In genomic region chr19:33273881-33274662, GRCh38 we compare ENCODE assay signal across 8 cellular contexts.
DNase-seq lines count a peak whose midpoint lies in the region; ATAC-seq and TF ChIP-seq lines count a peak whose summit lies in the region.

No MANE protein-coding gene starts in this region.

- DNase-seq in AG04449 (ENCODE audit: low read depth, low spot score) (peak; percentile 73), HPDE6-E6E7 (ENCODE audit: extremely low spot score) (peak; percentile 53), head of caudate nucleus (peak in 30 of 42 donors; percentile 26 to 79 (median 54))
- peak; percentile 31 for DNase-seq in activated CD8-positive, alpha-beta memory T cell treated with anti-CD3 and anti-CD28 coated beads, Interleukin-2, amount 50 U/mL, for 4 hours
- peak; percentile 33 for DNase-seq in stimulated activated CD4-positive, alpha-beta T cell treated with anti-CD3 and anti-CD28 coated beads, Interleukin-12 subunit alpha, Interleukin-12 subunit beta, amount 100 ng/mL, for 4 hours

- CTCF ChIA-PET in AG04449 (lab: Yijun Ruan, JAX): interaction anchor here (1.5 kb wide), 1 partner anchor 11 kb away, joined by 4 read pairs; no protein-coding TSS in a partner anchor

- POLR2A ChIA-PET in AG04449 (lab: Yijun Ruan, JAX): no interaction called here

- intact Hi-C loops in head of caudate nucleus (cut with DNase I): no loop called here

- no peak for ATAC-seq in HG03139 (IDR thresholded peaks at IDR 0.05; ENCODE audit: unreplicated experiment)
- no peak for ATAC-seq in HG02588 (IDR thresholded peaks at IDR 0.05; ENCODE audit: unreplicated experiment)
- ATAC-seq in GM19395 (IDR thresholded peaks at IDR 0.05; ENCODE audit: unreplicated experiment): no peak

- TF ChIP-seq CTCF in AG04449 (IDR thresholded peaks at IDR 0.05; ENCODE audit: insufficient read depth, low read length, missing control alignments): no peak

- H3K4me3 ChIP-seq in AG04449 (ENCODE audit: low read depth, low read length): no peak overlapping the region
